13 cellular contexts compared by ENCODE assay signal in genomic region chr2:238164906-238165287, GRCh38. TPM values are rescaled to one million over a fixed set of nuclear protein-coding genes. Genes with fewer than 3 reads are reported as not detected.
"Had no signal": no experiment of that assay in that cellular context is flagged by ENCODE, and none has a peak within 500 bp of the region (broad histone marks: within the 10 kb centered on the region; RNA-seq: fewer than 3 reads in every experiment).

No MANE protein-coding gene starts in this region.

- H3K4me2 ChIP-seq: hepatocyte had no signal

- H3K27ac ChIP-seq: coronary artery, hepatocyte, psoas muscle had no signal

- H3K27ac Mint-ChIP-seq: activated CD8-positive, alpha-beta memory T cell treated with anti-CD3 and anti-CD28 coated beads, Interleukin-2, amount 10 ng/mL, durations not matched to agents 7 days and 5 days had no signal

- H2AFZ ChIP-seq: hepatocyte had no signal

- H3K4me3 Mint-ChIP-seq: activated CD8-positive, alpha-beta memory T cell treated with anti-CD3 and anti-CD28 coated beads, Interleukin-2, amount 10 ng/mL, durations not matched to agents 7 days and 5 days had no signal

- H3K4me1 Mint-ChIP-seq: activated CD8-positive, alpha-beta memory T cell treated with anti-CD3 and anti-CD28 coated beads, Interleukin-2, amount 10 ng/mL, durations not matched to agents 7 days and 5 days had no signal

- ATAC-seq: activated CD8-positive, alpha-beta memory T cell treated with anti-CD3 and anti-CD28 coated beads, Interleukin-2, amount 10 ng/mL, durations not matched to agents 7 days and 5 days; psoas muscle; sciatic nerve; stimulated activated naive CD8-positive, alpha-beta T cell treated with anti-CD3 and anti-CD28 coated beads, Interleukin-15, Interleukin-2, amounts not matched to agents 100 U/mL and 50 U/mL, for 24 hours had no signal

- H3K79me2 ChIP-seq: hepatocyte had no signal

- DNase-seq: activated CD4-positive, alpha-beta T cell treated with anti-CD3 and anti-CD28 coated beads, Interleukin-2, amount 50 U/mL, for 48 hours; activated CD4-positive, CD25-positive, alpha-beta regulatory T cell treated with anti-CD3 and anti-CD28 coated beads, Interleukin-2, amount 50 U/mL, for 72 hours; activated CD8-positive, alpha-beta memory T cell treated with anti-CD3 and anti-CD28 coated beads, Interleukin-2, amount 10 ng/mL, durations not matched to agents 7 days and 5 days; activated naive CD4-positive, alpha-beta T cell treated with Interleukin-2 at 50 U/mL for 16 hours; effector CD4-positive, alpha-beta T cell; kidney glomerular epithelial cell; psoas muscle; stimulated activated naive CD8-positive, alpha-beta T cell treated with anti-CD3 and anti-CD28 coated beads, Interleukin-15, Interleukin-2, amounts not matched to agents 100 U/mL and 50 U/mL, for 24 hours had no signal

- H3K4me3 ChIP-seq: coronary artery, hepatocyte, psoas muscle had no signal

- H3K9me3 ChIP-seq: psoas muscle had no signal

RNA-seq across cellular contexts. Expression of gene ERFE, which starts 6.1 kb away (rescaled TPM):
- total RNA-seq: activated CD8-positive, alpha-beta memory T cell treated with anti-CD3 and anti-CD28 coated beads, Interleukin-2, amount 10 ng/mL, durations not matched to agents 7 days and 5 days; lower leg skin had no signal

RNA-seq across cellular contexts. Expression of gene KLHL30, which starts 26.4 kb away (rescaled TPM):
- total RNA-seq: activated CD8-positive, alpha-beta memory T cell treated with anti-CD3 and anti-CD28 coated beads, Interleukin-2, amount 10 ng/mL, durations not matched to agents 7 days and 5 days; hepatocyte; temporal lobe had no signal
